ENCODE assay signal across 9 cellular contexts in the genomic region with DNA sequence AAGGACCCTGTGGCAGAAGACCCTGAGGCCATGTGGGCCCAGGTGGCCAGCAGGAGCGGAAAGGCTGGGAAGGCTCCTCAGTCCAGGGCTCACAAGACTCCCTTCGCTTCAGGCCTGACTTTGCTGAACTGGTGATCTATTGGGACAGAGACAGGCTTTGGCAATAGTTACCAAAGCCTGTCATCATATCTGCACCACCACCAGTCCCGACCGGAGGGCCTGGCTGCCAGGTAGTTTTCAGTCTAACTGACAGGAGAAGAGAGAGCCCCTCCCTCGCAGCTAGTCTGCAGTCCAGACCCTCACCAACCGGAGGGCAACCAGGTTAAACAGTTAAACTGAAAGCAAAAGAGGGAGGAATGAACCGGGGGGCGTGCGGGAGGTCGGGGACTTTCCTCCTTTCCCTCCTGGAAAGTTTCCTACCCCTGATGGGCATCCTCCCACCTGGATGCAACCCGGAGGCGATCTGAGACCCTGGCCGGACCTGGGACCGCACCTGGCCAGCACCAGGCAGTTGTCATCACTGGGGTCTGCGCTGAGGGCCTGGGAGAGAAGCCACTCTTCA. TPM values are rescaled to one million over a fixed set of nuclear protein-coding genes. Genes with fewer than 3 reads are reported as not detected.
A peak's percentile ranks its signal among the peaks of the same experiment; 100 is the strongest.
DNase-seq lines count a peak whose midpoint lies in the region; ATAC-seq, FAIRE-seq and TF ChIP-seq lines count a peak whose summit lies in the region.
"Had no signal": no experiment of that assay in that cellular context is flagged by ENCODE, and none has a peak within 500 bp of the region (broad histone marks: within the 10 kb centered on the region; RNA-seq: fewer than 3 reads in every experiment).

No MANE protein-coding gene starts in this region.

- intact Hi-C loops in CD4-positive, alpha-beta memory T cell (cut with micrococcal nuclease) = loop anchor here (2.0 kb wide), 1 partner anchor 120 kb away; a partner anchor contains a TSS
- intact Hi-C loops in pancreas (cut with DNase I) = no loop called here

- CTCF ChIA-PET in CD4-positive, alpha-beta memory T cell (lab: Charles Lee; ENCODE audit: partially characterized antibody) = interaction anchor here (1.1 to 3.3 kb wide), 3 partner anchors 12 to 72 kb away, joined by 3 to 21 read pairs (median 6); no protein-coding TSS in a partner anchor

- no peaks in the 10 kb centered on the region for H3K9me3 Mint-ChIP-seq in CD4-positive, alpha-beta memory T cell
- no peaks in the 10 kb centered on the region for H3K9me3 Mint-ChIP-seq in activated T-cell treated with anti-CD3 and anti-CD28 coated beads, Interleukin-2, amount 50 U/mL, for 72 hours

- TF ChIP-seq CTCF in gastroesophageal sphincter (IDR thresholded peaks at IDR 0.05) (no peak), pancreas (IDR thresholded peaks at IDR 0.05) (no peak)

- peaks cover 39 to 64% (median 44%) of the 10 kb centered on the region in 4 donors for H3K4me1 Mint-ChIP-seq in CD4-positive, alpha-beta memory T cell
- peaks cover 53% of the 10 kb centered on the region for H3K4me1 Mint-ChIP-seq in activated T-cell treated with anti-CD3 and anti-CD28 coated beads, Interleukin-2, amount 50 U/mL, for 72 hours (ENCODE audit: low read depth)

- TF ChIP-seq POLR2A in gastroesophageal sphincter (IDR thresholded peaks at IDR 0.05) = no peak

- H3K4me3 ChIP-seq in CD4-positive, alpha-beta memory T cell (ENCODE audit: low read length in 2 of 2) = peak overlapping the region; percentile 72 to 85
- H3K4me3 ChIP-seq in gastroesophageal sphincter (peak overlapping the region; percentile 68 to 98), pancreas (peak overlapping the region; percentile 53 to 88 (median 76))

- H3K27me3 ChIP-seq in CD4-positive, alpha-beta memory T cell (ENCODE audit: insufficient read depth, low read length) = no peaks in the 10 kb centered on the region
- H3K27me3 ChIP-seq in gastroesophageal sphincter (no peaks in the 10 kb centered on the region), pancreas (no peaks in the 10 kb centered on the region)

- H3K27ac ChIP-seq in CD4-positive, alpha-beta memory T cell (ENCODE audit: low read depth, low read length) = peak overlapping the region; percentile 96
- H3K27ac ChIP-seq in gastroesophageal sphincter (peak overlapping the region; percentile 93 to 97 (median 94)), pancreas (peak overlapping the region; percentile 86 to 88 (median 88))

- DNase-seq in CD4-positive, alpha-beta memory T cell = peak; percentile 23 to 61 (median 29)
- peak; percentile 31 for DNase-seq in NCI-H526 treated with DMSO at 0.1 percent for 48 hours (lab: John Stamatoyannopoulos, UW)
- DNase-seq in activated T-cell treated with anti-CD3 and anti-CD28 coated beads, Interleukin-2, amount 50 U/mL, for 72 hours = peak; percentile 47 to 61
- peak in 5 of 6 donors; percentile 17 to 63 (median 42) for DNase-seq in pancreas
- DNase-seq in NCI-H2081 treated with DMSO at 0.1 percent for 48 hours (lab: John Stamatoyannopoulos, UW) = no peak

- ATAC-seq in GM21723 (IDR thresholded peaks at IDR 0.05; ENCODE audit: unreplicated experiment) = peak; percentile 18
- peak; percentile 32 to 33 for ATAC-seq in activated T-cell treated with anti-CD3 and anti-CD28 coated beads, Interleukin-2, amount 50 U/mL, for 72 hours (replicated peaks in 1 of 2)
- peak; percentile 55 for ATAC-seq in gastroesophageal sphincter
- ATAC-seq in pancreas = peak; percentile 8 to 41 (median 31)
- no peak for ATAC-seq in GM19351 (IDR thresholded peaks at IDR 0.05; ENCODE audit: unreplicated experiment)

- no peak for FAIRE-seq in pancreas (lab: Jason Lieb, UNC)
- FAIRE-seq: TTC549 had no signal

- 0% methylated on average over 2 of the region's 15 CpGs; no CpG with 5 or more reads in 1 of the 2 donors for WGBS in gastroesophageal sphincter (ENCODE audit: low coverage in 1 of 2), 2 donors
- WGBS in pancreas, 2 donors = 2 to 3% methylated on average over 15 of the region's 15 CpGs

- no peak for TF ChIP-seq EP300 in gastroesophageal sphincter (IDR thresholded peaks at IDR 0.05)

- H3K9me3 ChIP-seq in CD4-positive, alpha-beta memory T cell (ENCODE audit: control insufficient read depth in 1 of 2, low read length in 2 of 2) = no peaks in the 10 kb centered on the region
- H3K9me3 ChIP-seq in gastroesophageal sphincter = no peaks in the 10 kb centered on the region
- H3K9me3 ChIP-seq in pancreas = no peaks in the 10 kb centered on the region

- POLR2A ChIA-PET in CD4-positive, alpha-beta memory T cell (lab: Charles Lee; ENCODE audit: partially characterized antibody) = interaction anchor here (1.0 to 14.7 kb wide), 6 partner anchors 11 to 92 kb away, joined by 3 to 201 read pairs (median 6); a partner anchor contains a TSS

- H3K4me1 ChIP-seq in CD4-positive, alpha-beta memory T cell (ENCODE audit: insufficient read depth, low read length) = peaks cover 51% of the 10 kb centered on the region
- peaks cover 0 to 36% (median 0%) of the 10 kb centered on the region in 3 donors for H3K4me1 ChIP-seq in gastroesophageal sphincter
- peaks cover 9 to 19% (median 16%) of the 10 kb centered on the region in 3 donors for H3K4me1 ChIP-seq in pancreas

- H3K36me3 Mint-ChIP-seq in CD4-positive, alpha-beta memory T cell = peaks cover 7 to 19% of the 10 kb centered on the region in 2 donors
- H3K36me3 Mint-ChIP-seq in activated T-cell treated with anti-CD3 and anti-CD28 coated beads, Interleukin-2, amount 50 U/mL, for 72 hours (ENCODE audit: insufficient read depth in 2 of 2) = peaks cover 18 to 29% of the 10 kb centered on the region in 2 donors

- H3K36me3 ChIP-seq in CD4-positive, alpha-beta memory T cell (ENCODE audit: insufficient read depth, low read length) = no peaks in the 10 kb centered on the region
- H3K36me3 ChIP-seq in gastroesophageal sphincter = no peaks in the 10 kb centered on the region
- no peaks in the 10 kb centered on the region for H3K36me3 ChIP-seq in pancreas

- H3K4me3 Mint-ChIP-seq in CD4-positive, alpha-beta memory T cell = peak overlapping the region; percentile 93 to 96 (median 94)
- peak overlapping the region; percentile 92 to 93 for H3K4me3 Mint-ChIP-seq in activated T-cell treated with anti-CD3 and anti-CD28 coated beads, Interleukin-2, amount 50 U/mL, for 72 hours

- H3K27me3 Mint-ChIP-seq in CD4-positive, alpha-beta memory T cell = no peaks in the 10 kb centered on the region
- no peaks in the 10 kb centered on the region for H3K27me3 Mint-ChIP-seq in activated T-cell treated with anti-CD3 and anti-CD28 coated beads, Interleukin-2, amount 50 U/mL, for 72 hours (ENCODE audit: low read depth)

- peak overlapping the region; percentile 87 to 98 (median 96) for H3K27ac Mint-ChIP-seq in CD4-positive, alpha-beta memory T cell
- H3K27ac Mint-ChIP-seq in activated T-cell treated with anti-CD3 and anti-CD28 coated beads, Interleukin-2, amount 50 U/mL, for 72 hours = peak overlapping the region; percentile 99

RNA-seq across cellular contexts. Expression of a gene that starts 0.5 kb away (rescaled TPM):
- total RNA-seq in CD4-positive, alpha-beta memory T cell = 10 to 100 TPM; 44.6 to 52.5 TPM
- 10 to 100 TPM; 52.1 to 55.7 TPM for polyA plus RNA-seq in CD4-positive, alpha-beta memory T cell
- 100 to 1,000 TPM; 203 to 205 TPM for total RNA-seq in activated T-cell treated with anti-CD3 and anti-CD28 coated beads, Interleukin-2, amount 50 U/mL, for 72 hours
- 10 to 100 TPM; 16.9 to 29.7 (median 21.4) TPM for total RNA-seq in gastroesophageal sphincter
- total RNA-seq in pancreas = 10 to 100 TPM; 12.6 to 26.5 (median 17.2) TPM
- 1 to 10 TPM; 6.4 to 8.2 TPM for polyA plus RNA-seq in pancreas

RNA-seq across cellular contexts. Expression of a gene that starts 29.8 kb away (rescaled TPM):
- 10 to 100 TPM; 14.1 to 20.3 TPM for total RNA-seq in CD4-positive, alpha-beta memory T cell
- 10 to 100 TPM; 27.8 to 37.8 TPM for polyA plus RNA-seq in CD4-positive, alpha-beta memory T cell
- total RNA-seq in activated T-cell treated with anti-CD3 and anti-CD28 coated beads, Interleukin-2, amount 50 U/mL, for 72 hours = 10 to 100 TPM; 13.0 to 14.5 TPM
- 10 to 100 TPM in 3 of 4 donors, 1 to 10 TPM in 1; 6.7 to 19.6 (median 14.7) TPM for total RNA-seq in gastroesophageal sphincter
- total RNA-seq in pancreas = 1 to 10 TPM; 3.3 to 8.0 (median 4.8) TPM
- 10 to 100 TPM; 12.1 to 14.5 TPM for polyA plus RNA-seq in pancreas

RNA-seq across cellular contexts. Expression of a gene that starts 29.9 kb away (rescaled TPM):
- 10 to 100 TPM; 26.4 to 28.6 TPM for total RNA-seq in CD4-positive, alpha-beta memory T cell
- polyA plus RNA-seq in CD4-positive, alpha-beta memory T cell = 10 to 100 TPM; 13.0 to 18.7 TPM
- total RNA-seq in activated T-cell treated with anti-CD3 and anti-CD28 coated beads, Interleukin-2, amount 50 U/mL, for 72 hours = 10 to 100 TPM; 27.5 to 32.9 TPM
- total RNA-seq in gastroesophageal sphincter (10 to 100 TPM in 2 of 4 donors, 1 to 10 TPM in 2; 7.0 to 14.0 (median 9.0) TPM), pancreas (1 to 10 TPM; 3.4 to 6.1 (median 5.0) TPM)
- polyA plus RNA-seq in pancreas = 10 to 100 TPM in 1 of 2 donors, 1 to 10 TPM in 1; 8.5 to 13.1 TPM
